12 cellular contexts compared by ENCODE assay signal in the genomic region with DNA sequence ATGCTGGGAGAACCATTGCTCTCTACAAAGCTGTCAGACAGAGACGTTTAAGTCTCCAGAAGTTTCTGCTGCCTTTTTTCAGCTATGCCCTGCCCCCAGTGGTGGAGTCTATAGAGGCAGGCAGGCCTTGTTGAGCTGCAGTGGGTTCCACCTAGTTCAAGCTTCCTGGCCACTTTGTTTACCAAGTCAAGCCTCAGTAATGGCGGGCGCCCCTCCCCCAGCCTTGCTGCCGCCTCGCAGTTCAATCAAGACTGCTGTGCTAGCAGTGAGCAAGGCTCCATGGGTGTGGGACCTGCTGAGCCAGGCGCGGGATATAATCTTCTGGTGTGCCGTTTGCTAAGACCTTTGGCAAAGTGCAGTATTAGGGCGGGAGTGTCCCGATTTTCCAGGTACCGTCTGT. TPM values are rescaled to one million over a fixed set of nuclear protein-coding genes. Genes with fewer than 3 reads are reported as not detected.
DNase-seq lines count a peak whose midpoint lies in the region; ATAC-seq and TF ChIP-seq lines count a peak whose summit lies in the region.
"Had no signal": no experiment of that assay in that cellular context is flagged by ENCODE, and none has a peak within 500 bp of the region (broad histone marks: within the 10 kb centered on the region; RNA-seq: fewer than 3 reads in every experiment).

No MANE protein-coding gene starts in this region.

- H3K36me3 ChIP-seq in BJ (ENCODE audit: control insufficient read depth, insufficient read depth, low read length) (peaks cover 2% of the 10 kb centered on the region; the same call in 1 of the 2 replicates), lower lobe of right lung (peaks cover 52% of the 10 kb centered on the region)

- ATAC-seq in HG03571 (IDR thresholded peaks at IDR 0.05; ENCODE audit: unreplicated experiment) (no peak), lower lobe of right lung (no peak)
- ATAC-seq: naive thymus-derived CD4-positive, alpha-beta T cell had no signal

- H3K27ac ChIP-seq in lower lobe of right lung = no peak overlapping the region
- H3K27ac ChIP-seq: vagina had no signal

- intact Hi-C loops in lower lobe of right lung (cut with DNase I) = no loop called here

- H3K4me3 ChIP-seq in BJ (ENCODE audit: low read depth, low read length) = no peak overlapping the region
- H3K4me3 ChIP-seq in fibroblast of the aortic adventitia (ENCODE audit: low read depth, low read length) = no peak overlapping the region
- no peak overlapping the region for H3K4me3 ChIP-seq in lower lobe of right lung
- H3K4me3 ChIP-seq: vagina had no signal

- DNase-seq in BJ (ENCODE audit: low read depth) = no peak
- peak; percentile 10 for DNase-seq in RPMI7951 (ENCODE audit: low read depth)
- no peak for DNase-seq in fibroblast of the aortic adventitia (ENCODE audit: low read depth)
- DNase-seq in HuH-7.5 (ENCODE audit: low spot score) = no peak
- DNase-seq in occipital lobe (lab: John Stamatoyannopoulos, UW) = no peak
- no peak for DNase-seq in lower lobe of right lung
- DNase-seq: hippocampal formation; naive thymus-derived CD4-positive, alpha-beta T cell had no signal

- H3K4me1 ChIP-seq in lower lobe of right lung = no peaks in the 10 kb centered on the region
- H3K4me1 ChIP-seq: vagina had no signal

- H3K27me3 ChIP-seq in BJ (ENCODE audit: control insufficient read depth, insufficient read depth, low read length) (no peaks in the 10 kb centered on the region), lower lobe of right lung (ENCODE audit: low read depth) (no peaks in the 10 kb centered on the region)
- H3K27me3 ChIP-seq: vagina had no signal

- 0 out of 2 replicates have a peak, but pooled peaks have one; percentile 16 for TF ChIP-seq CTCF in BJ (IDR thresholded peaks at IDR 0.05; ENCODE audit: insufficient read depth, low read depth, low read length)
- peak; percentile 55 for TF ChIP-seq CTCF in GM12872 (IDR thresholded peaks at IDR 0.05; ENCODE audit: insufficient read depth, low read depth, low read length)
- TF ChIP-seq CTCF in fibroblast of the aortic adventitia (IDR thresholded peaks at IDR 0.05; ENCODE audit: insufficient read depth, low read length) = peak; percentile 19
- no peak for TF ChIP-seq CTCF in lower lobe of right lung (IDR thresholded peaks at IDR 0.05)

- CTCF ChIA-PET in BJ (lab: Yijun Ruan, JAX) = no interaction called here

- H3K9me3 ChIP-seq in lower lobe of right lung = no peaks in the 10 kb centered on the region
- H3K9me3 ChIP-seq: vagina had no signal

- POLR2A ChIA-PET in BJ (lab: Charles Lee) = no interaction called here

RNA-seq across cellular contexts. Expression of gene SCYGR2, which starts 52.7 kb away (rescaled TPM):
- polyA plus RNA-seq in BJ (2011; rRNA removed) = not detected in 2 replicates
- polyA minus RNA-seq in BJ (2011; rRNA and poly(A)+ RNA removed) = not detected in 2 replicates
- not detected in 2 replicates for total RNA-seq in RPMI7951 (2014; rRNA removed; shearing (Covaris generic))
- total RNA-seq in fibroblast of the aortic adventitia (ENCODE audit: low replicate concordance) (not detected in 2 replicates), occipital lobe (not detected), lower lobe of right lung (not detected)
- total RNA-seq: LHCN-M2; naive thymus-derived CD4-positive, alpha-beta T cell; vagina had no signal
- polyA plus RNA-seq: naive thymus-derived CD4-positive, alpha-beta T cell had no signal
